Comparison of ENCODE assay signal across 8 cellular contexts in the genomic region with DNA sequence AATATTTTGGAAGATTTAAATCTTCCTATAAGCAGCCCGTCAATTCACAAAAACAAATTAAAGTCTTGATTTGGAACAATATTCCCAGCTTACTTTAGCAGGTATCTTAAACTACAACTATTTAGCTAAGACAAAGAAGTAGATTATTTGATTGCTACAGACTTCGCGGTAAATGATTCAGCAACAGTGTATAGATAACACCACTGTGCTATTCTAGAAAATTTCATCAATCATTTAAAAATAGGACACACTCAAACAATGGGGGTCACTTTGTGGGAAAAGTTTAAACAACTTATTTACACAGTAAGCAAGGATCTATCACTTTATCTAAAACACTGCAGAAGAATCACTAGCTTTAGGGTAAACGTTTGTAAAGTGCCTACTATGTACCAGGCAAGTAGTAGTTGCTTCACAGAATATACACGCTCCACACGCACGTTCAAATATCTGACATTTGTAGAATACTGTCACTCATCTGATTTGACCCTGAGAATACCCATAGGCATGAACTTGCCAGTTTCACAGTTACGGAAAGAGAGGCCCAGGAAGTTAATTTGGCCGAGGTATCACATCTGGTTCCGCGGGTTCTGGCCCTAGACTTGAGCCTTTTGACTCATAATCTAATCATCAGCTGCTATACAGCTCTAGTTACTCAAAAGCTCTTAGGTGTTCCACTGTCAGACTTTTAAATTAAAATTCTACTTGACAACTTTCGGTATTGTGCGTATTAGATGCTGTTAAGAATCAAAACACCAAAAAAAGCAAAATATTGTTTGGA. TPM values are rescaled to one million over a fixed set of nuclear protein-coding genes. Genes with fewer than 3 reads are reported as not detected.
DNase-seq lines count a peak whose midpoint lies in the region; ATAC-seq lines count a peak whose summit lies in the region.

No MANE protein-coding gene starts in this region.

- no peaks in the 10 kb centered on the region for H3K9me3 ChIP-seq in CD8-positive, alpha-beta memory T cell (ENCODE audit: low read length)

- H3K36me3 ChIP-seq in CD8-positive, alpha-beta memory T cell (ENCODE audit: insufficient read depth, low read length): no peaks in the 10 kb centered on the region

- POLR2A ChIA-PET in CD8-positive, alpha-beta memory T cell (lab: Charles Lee): interaction anchor here (0.6 to 1.2 kb wide), 3 partner anchors 88 to 509 kb away, joined by 3 read pairs; partner anchors contain the start of genes BCAS2 and CSDE1

- ATAC-seq in naive B cell (ENCODE audit: low read depth in 2 of 2) (no peak), HG03097 (IDR thresholded peaks at IDR 0.05; ENCODE audit: low FRiP score, unreplicated experiment) (no peak), HG03520 (IDR thresholded peaks at IDR 0.05; ENCODE audit: unreplicated experiment) (no peak)

- peak overlapping the region in 6 of 8 donors; percentile 8 to 59 (median 44) for H3K27ac Mint-ChIP-seq in CD8-positive, alpha-beta memory T cell
- H3K27ac Mint-ChIP-seq in dendritic cell treated with granulocyte-macrophage colony-stimulating factor and Interleukin-4, amounts not matched to agents 40 ng/mL and 50 ng/mL, for 4 days: no peak overlapping the region
- H3K27ac Mint-ChIP-seq in naive B cell: peak overlapping the region in 3 of 6 donors; percentile 13 to 26 (median 24)

- peak overlapping the region; percentile 75 for H3K4me3 ChIP-seq in CD8-positive, alpha-beta memory T cell (ENCODE audit: low read length)

- DNase-seq in CD8-positive, alpha-beta memory T cell: no peak
- DNase-seq in LoVo (ENCODE audit: low spot score) (peak; percentile 6), naive B cell (no peak), NCI-H187 treated with DMSO at 0.1 percent for 48 hours (lab: John Stamatoyannopoulos, UW) (no peak), H4 (ENCODE audit: low spot score) (no peak)

- intact Hi-C loops in dendritic cell treated with granulocyte-macrophage colony-stimulating factor and Interleukin-4, amounts not matched to agents 40 ng/mL and 50 ng/mL, for 4 days (cut with micrococcal nuclease): no loop called here

- H3K27me3 ChIP-seq in CD8-positive, alpha-beta memory T cell (ENCODE audit: insufficient read depth, low read length, poor library complexity, severe bottlenecking): no peaks in the 10 kb centered on the region

- CTCF ChIA-PET in CD8-positive, alpha-beta memory T cell (lab: Charles Lee): interaction anchor here (1.6 kb wide), 1 partner anchor 9 kb away, joined by 4 read pairs; no protein-coding TSS in a partner anchor

- peaks cover 0 to 6% (median 0%) of the 10 kb centered on the region in 3 donors for H3K36me3 Mint-ChIP-seq in CD8-positive, alpha-beta memory T cell
- no peaks in the 10 kb centered on the region for H3K36me3 Mint-ChIP-seq in dendritic cell treated with granulocyte-macrophage colony-stimulating factor and Interleukin-4, amounts not matched to agents 40 ng/mL and 50 ng/mL, for 4 days (ENCODE audit: low read depth)
- H3K36me3 Mint-ChIP-seq in naive B cell: peaks cover 0 to 4% of the 10 kb centered on the region in 2 donors

- H3K4me1 Mint-ChIP-seq in CD8-positive, alpha-beta memory T cell: peaks cover 4 to 17% (median 6%) of the 10 kb centered on the region in 3 donors
- H3K4me1 Mint-ChIP-seq in dendritic cell treated with granulocyte-macrophage colony-stimulating factor and Interleukin-4, amounts not matched to agents 40 ng/mL and 50 ng/mL, for 4 days (ENCODE audit: low read depth): no peaks in the 10 kb centered on the region
- peaks cover 0 to 10% (median 9%) of the 10 kb centered on the region in 3 donors for H3K4me1 Mint-ChIP-seq in naive B cell

- H3K9me3 Mint-ChIP-seq in CD8-positive, alpha-beta memory T cell: no peaks in the 10 kb centered on the region
- H3K9me3 Mint-ChIP-seq in dendritic cell treated with granulocyte-macrophage colony-stimulating factor and Interleukin-4, amounts not matched to agents 40 ng/mL and 50 ng/mL, for 4 days: no peaks in the 10 kb centered on the region
- H3K9me3 Mint-ChIP-seq in naive B cell: no peaks in the 10 kb centered on the region

- peak overlapping the region; percentile 91 to 99 (median 95) for H3K4me3 Mint-ChIP-seq in CD8-positive, alpha-beta memory T cell
- peak overlapping the region; percentile 81 for H3K4me3 Mint-ChIP-seq in dendritic cell treated with granulocyte-macrophage colony-stimulating factor and Interleukin-4, amounts not matched to agents 40 ng/mL and 50 ng/mL, for 4 days
- peak overlapping the region; percentile 89 to 98 (median 96) for H3K4me3 Mint-ChIP-seq in naive B cell

- peak overlapping the region; percentile 15 for H3K27ac ChIP-seq in CD8-positive, alpha-beta memory T cell (ENCODE audit: low read depth, low read length)

- peaks cover 3 to 23% of the 10 kb centered on the region in 2 donors for H3K27me3 Mint-ChIP-seq in CD8-positive, alpha-beta memory T cell
- peaks cover 34% of the 10 kb centered on the region for H3K27me3 Mint-ChIP-seq in dendritic cell treated with granulocyte-macrophage colony-stimulating factor and Interleukin-4, amounts not matched to agents 40 ng/mL and 50 ng/mL, for 4 days
- H3K27me3 Mint-ChIP-seq in naive B cell: peaks cover 21 to 35% (median 23%) of the 10 kb centered on the region in 3 donors

- H3K4me1 ChIP-seq in CD8-positive, alpha-beta memory T cell (ENCODE audit: insufficient read depth, low read length): peaks cover 6% of the 10 kb centered on the region

RNA-seq across cellular contexts. Expression of gene DENND2C, which starts 0.9 kb away (rescaled TPM):
- total RNA-seq in CD8-positive, alpha-beta memory T cell: under 1 TPM; 0.59 to 0.75 TPM
- 0.47 TPM for polyA plus RNA-seq in CD8-positive, alpha-beta memory T cell
- 1 to 10 TPM in 2 of 6 donors, under 1 TPM in 3, not detected in 1; 0.13 to 1.8 (median 0.57) TPM for polyA plus RNA-seq in naive B cell (ENCODE audit: low read depth in 6 of 6)
- 0.39 and 0.62 TPM in 2 replicates for total RNA-seq in H4 (2014; rRNA removed; shearing (Covaris generic))

RNA-seq across cellular contexts. Expression of gene AMPD1, which starts 26.4 kb away (rescaled TPM):
- not detected for total RNA-seq in CD8-positive, alpha-beta memory T cell
- polyA plus RNA-seq in CD8-positive, alpha-beta memory T cell: not detected
- not detected for polyA plus RNA-seq in naive B cell (ENCODE audit: low read depth in 6 of 6)
- not detected in 2 replicates for total RNA-seq in H4 (2014; rRNA removed; shearing (Covaris generic))

RNA-seq across cellular contexts. Expression of gene NRAS, which starts 47.6 kb away (rescaled TPM):
- 10 to 100 TPM; 77.6 to 78.2 TPM for total RNA-seq in CD8-positive, alpha-beta memory T cell
- polyA plus RNA-seq in CD8-positive, alpha-beta memory T cell: 27.1 TPM
- 10 to 100 TPM; 36.5 to 53.8 (median 46.8) TPM for polyA plus RNA-seq in naive B cell (ENCODE audit: low read depth in 6 of 6)
- 45.0 and 52.6 TPM in 2 replicates for total RNA-seq in H4 (2014; rRNA removed; shearing (Covaris generic))
